In genomic region chr1:6165441-6165985, GRCh38 we compare ENCODE assay signal across 35 cellular contexts.
"Had no signal": no experiment of that assay in that cellular context is flagged by ENCODE, and none has a peak within 500 bp of the region (broad histone marks: within the 10 kb centered on the region; RNA-seq: fewer than 3 reads in every experiment).

No MANE protein-coding gene starts in this region.

- H3K9me3 ChIP-seq: adrenal gland, ascending aorta, breast epithelium, colonic mucosa, esophagus muscularis mucosa, gastrocnemius medialis had no signal

- H3K4me3 Mint-ChIP-seq: activated B cell treated with CpG ODN at 0.5 μM for 24 hours; activated CD4-positive, alpha-beta memory T cell treated with anti-CD3 and anti-CD28 coated beads for 36 hours; activated CD4-positive, alpha-beta T cell treated with anti-CD3 and anti-CD28 coated beads, Interleukin-2, amount 10 ng/mL, durations not matched to agents 24 days and 14 days; activated CD8-positive, alpha-beta memory T cell treated with anti-CD3 and anti-CD28 coated beads, Interleukin-2, amount 10 ng/mL, durations not matched to agents 7 days and 5 days; activated CD8-positive, alpha-beta T cell treated with anti-CD3 and anti-CD28 coated beads, Interleukin-2, amount 10 ng/mL, durations not matched to agents 7 days and 5 days; activated naive CD4-positive, alpha-beta T cell treated with anti-CD3 and anti-CD28 coated beads for 36 hours; activated naive CD4-positive, alpha-beta T cell treated with anti-CD3 and anti-CD28 coated beads, Interleukin-2, amount 50 U/mL, for 24 hours; activated naive CD8-positive, alpha-beta T cell treated with anti-CD3 and anti-CD28 coated beads for 36 hours; activated naive CD8-positive, alpha-beta T cell treated with anti-CD3 and anti-CD28 coated beads, Interleukin-2, amount 50 U/mL, for 24 hours; activated T-helper 1 cell treated with anti-CD3 and anti-CD28 coated beads, Interleukin-12 subunit alpha, Interleukin-12 subunit beta, Interleukin-2, Interleukin-4 antibody, amounts not matched to agents 30 ng/mL and 10 ng/mL and 1 ng/mL, durations not matched to agents 14 hours and 24 hours and 36 hours; endodermal cell; T-helper 17 cell; T-helper 2 cell treated with Interferon-gamma antibody and Interleukin-4, amounts not matched to agents 5 μg/mL and 100 μg/mL, for 36 hours had no signal

- H3K4me1 Mint-ChIP-seq: activated B cell treated with CpG ODN at 0.5 μM for 24 hours; activated CD4-positive, alpha-beta T cell treated with anti-CD3 and anti-CD28 coated beads, Interleukin-2, amount 10 ng/mL, durations not matched to agents 24 days and 14 days; activated CD8-positive, alpha-beta memory T cell treated with anti-CD3 and anti-CD28 coated beads, Interleukin-2, amount 10 ng/mL, durations not matched to agents 7 days and 5 days; activated naive CD4-positive, alpha-beta T cell treated with anti-CD3 and anti-CD28 coated beads, Interleukin-2, amount 50 U/mL, for 24 hours; activated naive CD8-positive, alpha-beta T cell treated with anti-CD3 and anti-CD28 coated beads for 36 hours; activated naive CD8-positive, alpha-beta T cell treated with anti-CD3 and anti-CD28 coated beads, Interleukin-2, amount 50 U/mL, for 24 hours had no signal

- H3K36me3 ChIP-seq: adrenal gland, ascending aorta, breast epithelium, cardiac muscle cell, colonic mucosa, esophagus muscularis mucosa, gastrocnemius medialis, WERI-Rb-1 had no signal

- H3K4me3 ChIP-seq: adrenal gland, ascending aorta, breast epithelium, cardiac muscle cell, colonic mucosa, esophagus muscularis mucosa, gastrocnemius medialis had no signal

- H3K36me3 Mint-ChIP-seq: activated CD4-positive, alpha-beta memory T cell treated with anti-CD3 and anti-CD28 coated beads for 36 hours; activated CD8-positive, alpha-beta memory T cell treated with anti-CD3 and anti-CD28 coated beads, Interleukin-2, amount 10 ng/mL, durations not matched to agents 7 days and 5 days; activated naive CD4-positive, alpha-beta T cell treated with anti-CD3 and anti-CD28 coated beads, Interleukin-2, amount 50 U/mL, for 24 hours; brain had no signal

- DNase-seq: activated B cell treated with CpG ODN at 0.5 μM for 24 hours; activated CD4-positive, alpha-beta memory T cell treated with anti-CD3 and anti-CD28 coated beads for 36 hours; activated CD4-positive, alpha-beta T cell treated with anti-CD3 and anti-CD28 coated beads, Interleukin-2, amount 10 ng/mL, durations not matched to agents 24 days and 14 days; activated CD8-positive, alpha-beta memory T cell treated with anti-CD3 and anti-CD28 coated beads, Interleukin-2, amount 10 ng/mL, durations not matched to agents 7 days and 5 days; activated CD8-positive, alpha-beta memory T cell treated with anti-CD3 and anti-CD28 coated beads, Interleukin-2, amount 50 U/mL, for 4 hours; activated CD8-positive, alpha-beta T cell treated with anti-CD3 and anti-CD28 coated beads, Interleukin-2, amount 10 ng/mL, durations not matched to agents 7 days and 5 days; activated effector memory CD4-positive, alpha-beta T cell treated with anti-CD3 and anti-CD28 coated beads, Interleukin-2, amount 50 U/mL, for 16 hours; activated naive CD4-positive, alpha-beta T cell treated with anti-CD3 and anti-CD28 coated beads for 36 hours; activated naive CD8-positive, alpha-beta T cell treated with anti-CD3 and anti-CD28 coated beads for 36 hours; activated naive CD8-positive, alpha-beta T cell treated with anti-CD3 and anti-CD28 coated beads, Interleukin-2, amount 50 U/mL, for 24 hours; activated T-cell treated with anti-CD3 and anti-CD28 coated beads, Interleukin-2, amount 50 U/mL, for 1 hour; activated T-cell treated with anti-CD3 and anti-CD28 coated beads, Interleukin-2, amount 50 U/mL, for 48 hours; adrenal gland; amygdala; colonic mucosa; effector memory CD4-positive, alpha-beta T cell; endodermal cell; erythroblast; foreskin keratinocyte; gastrocnemius medialis; glutamatergic neuron; T-helper 1 cell; T-helper 17 cell; T1000; WERI-Rb-1 had no signal

- ATAC-seq: activated CD4-positive, CD25-positive, alpha-beta regulatory T cell treated with anti-CD3 and anti-CD28 coated beads, Interleukin-2, amount 50 U/mL, for 24 hours; activated CD8-positive, alpha-beta memory T cell treated with anti-CD3 and anti-CD28 coated beads, Interleukin-2, amount 10 ng/mL, durations not matched to agents 7 days and 5 days; activated CD8-positive, alpha-beta T cell treated with anti-CD3 and anti-CD28 coated beads, Interleukin-2, amount 10 ng/mL, durations not matched to agents 7 days and 5 days; activated naive CD8-positive, alpha-beta T cell treated with anti-CD3 and anti-CD28 coated beads, Interleukin-2, amount 50 U/mL, for 24 hours; foreskin keratinocyte; gastrocnemius medialis; T-helper 17 cell had no signal

- H3K27ac Mint-ChIP-seq: activated B cell treated with CpG ODN at 0.5 μM for 24 hours; activated CD4-positive, alpha-beta memory T cell treated with anti-CD3 and anti-CD28 coated beads for 36 hours; activated CD4-positive, alpha-beta T cell treated with anti-CD3 and anti-CD28 coated beads, Interleukin-2, amount 10 ng/mL, durations not matched to agents 24 days and 14 days; activated CD8-positive, alpha-beta memory T cell treated with anti-CD3 and anti-CD28 coated beads, Interleukin-2, amount 10 ng/mL, durations not matched to agents 7 days and 5 days; activated CD8-positive, alpha-beta T cell treated with anti-CD3 and anti-CD28 coated beads, Interleukin-2, amount 10 ng/mL, durations not matched to agents 7 days and 5 days; activated naive CD4-positive, alpha-beta T cell treated with anti-CD3 and anti-CD28 coated beads for 36 hours; activated naive CD4-positive, alpha-beta T cell treated with anti-CD3 and anti-CD28 coated beads, Interleukin-2, amount 50 U/mL, for 24 hours; activated naive CD8-positive, alpha-beta T cell treated with anti-CD3 and anti-CD28 coated beads for 36 hours; activated naive CD8-positive, alpha-beta T cell treated with anti-CD3 and anti-CD28 coated beads, Interleukin-2, amount 50 U/mL, for 24 hours; activated T-helper 1 cell treated with anti-CD3 and anti-CD28 coated beads, Interleukin-12 subunit alpha, Interleukin-12 subunit beta, Interleukin-2, Interleukin-4 antibody, amounts not matched to agents 30 ng/mL and 10 ng/mL and 1 ng/mL, durations not matched to agents 14 hours and 24 hours and 36 hours; activated T-helper 2 cell treated with anti-CD3 and anti-CD28 coated beads, Interferon-gamma antibody, Interleukin-2, Interleukin-4, amounts not matched to agents 10 μg/mL and 5 μg/mL and 100 μg/mL, durations not matched to agents 14 hours and 24 hours and 36 hours; endodermal cell; T-helper 17 cell; T-helper 2 cell treated with Interferon-gamma antibody and Interleukin-4, amounts not matched to agents 5 μg/mL and 100 μg/mL, for 36 hours had no signal

- H3K27me3 ChIP-seq: ascending aorta, colonic mucosa had no signal

- H3K4me1 ChIP-seq: adrenal gland, ascending aorta, breast epithelium, colonic mucosa, foreskin keratinocyte, gastrocnemius medialis had no signal

- H3K9me3 Mint-ChIP-seq: activated B cell treated with CpG ODN at 0.5 μM for 24 hours; activated CD4-positive, alpha-beta memory T cell treated with anti-CD3 and anti-CD28 coated beads for 36 hours; activated CD4-positive, alpha-beta T cell treated with anti-CD3 and anti-CD28 coated beads, Interleukin-2, amount 10 ng/mL, durations not matched to agents 24 days and 14 days; activated naive CD4-positive, alpha-beta T cell treated with anti-CD3 and anti-CD28 coated beads for 36 hours; activated naive CD4-positive, alpha-beta T cell treated with anti-CD3 and anti-CD28 coated beads, Interleukin-2, amount 50 U/mL, for 24 hours; activated naive CD8-positive, alpha-beta T cell treated with anti-CD3 and anti-CD28 coated beads for 36 hours; activated naive CD8-positive, alpha-beta T cell treated with anti-CD3 and anti-CD28 coated beads, Interleukin-2, amount 50 U/mL, for 24 hours; activated T-helper 1 cell treated with anti-CD3 and anti-CD28 coated beads, Interleukin-12 subunit alpha, Interleukin-12 subunit beta, Interleukin-2, Interleukin-4 antibody, amounts not matched to agents 30 ng/mL and 10 ng/mL and 1 ng/mL, durations not matched to agents 14 hours and 24 hours and 36 hours; activated T-helper 2 cell treated with anti-CD3 and anti-CD28 coated beads, Interferon-gamma antibody, Interleukin-2, Interleukin-4, amounts not matched to agents 10 μg/mL and 5 μg/mL and 100 μg/mL, durations not matched to agents 14 hours and 24 hours and 36 hours; endodermal cell; T-helper 2 cell treated with Interferon-gamma antibody and Interleukin-4, amounts not matched to agents 5 μg/mL and 100 μg/mL, for 36 hours had no signal

- H3K27ac ChIP-seq: adrenal gland, ascending aorta, breast epithelium, cardiac muscle cell, colonic mucosa, esophagus muscularis mucosa, foreskin keratinocyte, gastrocnemius medialis, WERI-Rb-1 had no signal
